15 cellular contexts compared by ENCODE assay signal in the genomic region with DNA sequence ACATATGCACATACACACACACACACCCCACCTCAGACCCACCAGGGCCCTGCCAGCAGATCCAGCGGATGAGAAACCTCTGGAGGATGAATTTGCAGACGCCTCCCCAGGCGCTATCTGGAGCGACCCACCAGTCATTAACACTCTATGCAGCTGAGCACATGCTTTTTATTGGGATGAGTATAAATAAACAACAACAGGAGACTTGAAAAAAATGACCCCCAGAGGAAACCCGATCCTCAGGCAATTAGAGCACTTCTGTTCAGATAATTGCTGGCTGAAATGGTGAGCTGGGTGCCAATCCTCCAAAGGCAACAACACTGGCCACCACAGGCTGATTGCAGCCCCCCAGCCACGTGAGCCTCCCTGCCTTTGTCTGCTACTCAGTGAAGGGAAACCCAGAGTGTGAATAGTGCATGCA.
A peak's percentile ranks its signal among the peaks of the same experiment; 100 is the strongest.
DNase-seq lines count a peak whose midpoint lies in the region.
"Had no signal": no experiment of that assay in that cellular context is flagged by ENCODE, and none has a peak within 500 bp of the region (broad histone marks: within the 10 kb centered on the region; RNA-seq: fewer than 3 reads in every experiment).

No MANE protein-coding gene starts in this region.

- DNase-seq in NCI-H1105 (lab: John Stamatoyannopoulos, UW) (peak; percentile 64), NCI-H2171 (lab: John Stamatoyannopoulos, UW) (peak; percentile 25), NCI-H69 (lab: John Stamatoyannopoulos, UW) (peak; percentile 7), OCI-M2 (lab: John Stamatoyannopoulos, UW; ENCODE audit: unreplicated experiment) (no peak), posterior cingulate gyrus (no peak), NCI-H526 treated with DMSO at 0.1 percent for 48 hours (lab: John Stamatoyannopoulos, UW) (no peak), NCI-H146 treated with DMSO at 0.1 percent for 48 hours (lab: John Stamatoyannopoulos, UW; ENCODE audit: unreplicated experiment) (no peak)
- DNase-seq: ACHN; C1 segment of cervical spinal cord; CD8-positive, alpha-beta memory T cell; NCI-H1694 treated with DMSO at 0.1 percent for 48 hours; NCI-H2107; NCI-H510A; PC-9; T1000 had no signal

- intact Hi-C loops in posterior cingulate gyrus (cut with DNase I): no loop called here

Comparison
In these comparisons a context has a peak if more than half of its experiments do, and no peak if none do; other contexts are left out.
1. DNase-seq: peak in NCI-H1105 (single experiment), NCI-H2171 (single experiment) and NCI-H69 (single experiment); none in OCI-M2 (single experiment), posterior cingulate gyrus (0 of 10), NCI-H526 treated with DMSO at 0.1 percent for 48 hours (single experiment) and NCI-H146 treated with DMSO at 0.1 percent for 48 hours (single experiment).